In the genomic region with DNA sequence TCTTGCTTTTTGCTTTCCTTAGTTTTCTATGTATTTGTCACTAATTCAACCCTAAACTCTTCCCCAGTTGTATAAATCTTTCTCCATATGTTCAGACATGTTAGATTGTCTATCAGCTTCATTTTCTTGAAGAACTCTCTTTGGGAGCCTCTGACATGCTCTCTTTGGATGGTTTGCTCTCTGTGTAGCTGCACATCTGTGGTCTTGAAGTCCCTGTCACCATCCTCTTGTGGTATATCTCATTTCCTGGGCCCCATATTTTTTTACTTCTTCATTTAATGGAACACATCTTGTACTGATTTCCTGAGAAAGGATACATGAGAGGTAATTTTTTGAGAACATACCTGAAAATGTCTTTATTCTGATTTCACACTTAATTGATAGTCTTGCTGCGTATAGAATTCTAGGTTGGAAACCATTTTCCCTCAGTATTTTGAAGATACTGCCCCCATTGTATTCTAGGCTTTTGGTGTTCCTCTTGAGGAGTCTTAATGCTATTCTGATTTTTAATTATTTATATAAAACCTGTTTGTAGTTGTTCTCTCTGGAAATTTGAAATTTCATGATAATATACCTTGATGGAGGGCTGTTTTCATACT, we compare ENCODE assay signal across 14 cellular contexts.
"Had no signal": no experiment of that assay in that cellular context is flagged by ENCODE, and none has a peak within 500 bp of the region (broad histone marks: within the 10 kb centered on the region; RNA-seq: fewer than 3 reads in every experiment).

No MANE protein-coding gene starts in this region.

- H3K27ac Mint-ChIP-seq: activated naive CD4-positive, alpha-beta T cell treated with anti-CD3 and anti-CD28 coated beads for 36 hours; endodermal cell; nephron progenitor cell; type B pancreatic cell had no signal

- DNase-seq: activated naive CD4-positive, alpha-beta T cell treated with anti-CD3 and anti-CD28 coated beads for 36 hours; adrenal gland; endodermal cell; gastrocnemius medialis; heart right ventricle; mesendoderm; nephron progenitor cell; occipital lobe; stimulated activated CD4-positive, alpha-beta T cell treated with anti-CD3 and anti-CD28 coated beads, Interleukin-15, amount 100 ng/mL, for 24 hours; stimulated activated CD4-positive, alpha-beta T cell treated with anti-CD3 and anti-CD28 coated beads, Interleukin-4, amount 100 ng/mL, for 1 hour; stimulated activated naive CD4-positive, alpha-beta T cell; T-helper 9 cell had no signal

- ATAC-seq: activated CD4-positive, CD25-positive, alpha-beta regulatory T cell treated with anti-CD3 and anti-CD28 coated beads, Interleukin-2, amount 50 U/mL, for 24 hours; gastrocnemius medialis; heart right ventricle had no signal

- H3K4me1 Mint-ChIP-seq: nephron progenitor cell had no signal

- H3K9me3 ChIP-seq: adrenal gland, gastrocnemius medialis had no signal

- H3K27me3 ChIP-seq: adrenal gland, gastrocnemius medialis, heart right ventricle had no signal

- H3K36me3 ChIP-seq: adrenal gland, gastrocnemius medialis had no signal

- H3K4me3 ChIP-seq: adrenal gland, gastrocnemius medialis, heart right ventricle had no signal

- H3K27me3 Mint-ChIP-seq: type B pancreatic cell had no signal

- H3K27ac ChIP-seq: adrenal gland, heart right ventricle had no signal

- H3K4me3 Mint-ChIP-seq: activated naive CD4-positive, alpha-beta T cell treated with anti-CD3 and anti-CD28 coated beads for 36 hours; endodermal cell; nephron progenitor cell; type B pancreatic cell had no signal
